Comparison of ENCODE assay signal across 10 cellular contexts in genomic region chr20:59988141-59988540, GRCh38.
A peak's percentile ranks its signal among the peaks of the same experiment; 100 is the strongest.
DNase-seq lines count a peak whose midpoint lies in the region; ATAC-seq lines count a peak whose summit lies in the region.
"Had no signal": no experiment of that assay in that cellular context is flagged by ENCODE, and none has a peak within 500 bp of the region (broad histone marks: within the 10 kb centered on the region; RNA-seq: fewer than 3 reads in every experiment).

No MANE protein-coding gene starts in this region.

- no peak for ATAC-seq in HG03521 (IDR thresholded peaks at IDR 0.05; ENCODE audit: unreplicated experiment)

- DNase-seq in COR-L47 (lab: John Stamatoyannopoulos, UW) (peak; percentile 33), NCI-H2196 treated with DMSO at 0.1 percent for 48 hours (lab: John Stamatoyannopoulos, UW; ENCODE audit: unreplicated experiment) (peak; percentile 66), glomerular visceral epithelial cell (ENCODE audit: extremely low spot score) (peak; percentile 66), T-helper 9 cell (no peak)
- no peak for DNase-seq in effector CD8-positive, alpha-beta T cell (lab: John Stamatoyannopoulos, UW)
- DNase-seq: activated CD4-positive, alpha-beta memory T cell treated with anti-CD3 and anti-CD28 coated beads, Interleukin-2, amount 10 ng/mL, durations not matched to agents 7 days and 5 days; amniotic stem cell; CD4-positive, CD25-positive, alpha-beta regulatory T cell; midbrain had no signal

Comparison
In these comparisons a context has a peak if more than half of its experiments do, and no peak if none do; other contexts are left out.
1. DNase-seq: peak in COR-L47 (single experiment), NCI-H2196 treated with DMSO at 0.1 percent for 48 hours (single experiment) and glomerular visceral epithelial cell (single experiment); none in effector CD8-positive, alpha-beta T cell (single experiment) and T-helper 9 cell (single experiment).